8 cellular contexts compared by ENCODE assay signal in genomic region chrX:154547245-154548027, GRCh38.
DNase-seq lines count a peak whose midpoint lies in the region; ATAC-seq lines count a peak whose summit lies in the region.

IKBKG (plus strand) TSS chrX:154547620; CDS start chrX:154552003, 4,383 bp downstream.

- H3K27ac ChIP-seq in caudate nucleus (ENCODE audit: low read depth, low read length) = peak within 1 kb of the TSS; percentile 82

- DNase-seq in AG08395 (ENCODE audit: low spot score) (peak; percentile 90), NCI-H345 (lab: John Stamatoyannopoulos, UW) (peak; percentile 87), caudate nucleus (lab: John Stamatoyannopoulos, UW) (peak; percentile 49 to 94 (median 83)), islet precursor cell (peak; percentile 94)
- peak; percentile 68 to 81 (median 77) for DNase-seq in activated CD4-positive, CD25-positive, alpha-beta regulatory T cell (lab: John Stamatoyannopoulos, UW)
- DNase-seq in stimulated activated CD4-positive, alpha-beta T cell treated with anti-CD3 and anti-CD28 coated beads, Interleukin-12 subunit alpha, Interleukin-12 subunit beta, amount 100 ng/mL, for 4 hours = peak; percentile 80

- ATAC-seq in GM19023 (IDR thresholded peaks at IDR 0.05; ENCODE audit: unreplicated experiment) = peak; percentile 82
- ATAC-seq in HG03196 (IDR thresholded peaks at IDR 0.05; ENCODE audit: unreplicated experiment) = peak; percentile 77

Comparison
In these comparisons a context has a peak if more than half of its experiments do, and no peak if none do; other contexts are left out.
1. Peak in every context shown above with its lines: DNase-seq, ATAC-seq and H3K27ac ChIP-seq.